ENCODE assay signal across 2 cellular contexts in genomic region chr1:236508593-236509027, GRCh38.
TF ChIP-seq lines count a peak whose summit lies in the region.

No MANE protein-coding gene starts in this region.

TF ChIP-seq in SK-N-SH, 30 proteins besides CTCF, POLR2A, EP300 and RAD21 (continued from another document):
- TF ChIP-seq ZBTB33 (IDR thresholded peaks at IDR 0.05; ENCODE audit: borderline replicate concordance, low read depth), result no peak
- no peak for TF ChIP-seq CHD2 (IDR thresholded peaks at IDR 0.05; ENCODE audit: low read length, partially characterized antibody)

TF ChIP-seq in GM12878, 131 proteins besides CTCF, POLR2A, EP300 and RAD21 (continued from another document and continues in another):
- TF ChIP-seq SKIL (IDR thresholded peaks at IDR 0.05; ENCODE audit: low read depth, poor library complexity, severe bottlenecking) (peak; percentile 39), CHD2 (IDR thresholded peaks at IDR 0.05; ENCODE audit: borderline replicate concordance, low read depth, low read length) (no peak), MLLT1 (IDR thresholded peaks at IDR 0.05) (no peak), CREB1 (IDR thresholded peaks at IDR 0.05; ENCODE audit: low read depth) (no peak), MTA3 (IDR thresholded peaks at IDR 0.05; ENCODE audit: borderline replicate concordance, low read length) (no peak; the same call in 1 of the 2 replicates), KAT2A (conservative IDR thresholded peaks at IDR 0.05; ENCODE audit: control insufficient read depth, low read depth, low read length) (no peak), IKZF1 (conservative IDR thresholded peaks at IDR 0.05) (0 out of 2 replicates have a peak, but pooled peaks have one; percentile 32), SUZ12 (IDR thresholded peaks at IDR 0.05; ENCODE audit: unreplicated experiment) (no peak), TCF3 (IDR thresholded peaks at IDR 0.05; ENCODE audit: borderline replicate concordance, insufficient read depth, low read depth, low read length) (no peak), CBX5 (IDR thresholded peaks at IDR 0.05; ENCODE audit: low read depth) (no peak), RUNX3 (IDR thresholded peaks at IDR 0.05; ENCODE audit: low read length) (peak; percentile 95), ATF2 (IDR thresholded peaks at IDR 0.05; ENCODE audit: low read length) (peak; percentile 36; the same call in 1 of the 2 replicates), LARP7 (IDR thresholded peaks at IDR 0.05) (no peak), CHD4 (IDR thresholded peaks at IDR 0.05) (no peak), NKRF (conservative IDR thresholded peaks at IDR 0.05) (no peak), MYB (IDR thresholded peaks at IDR 0.05; ENCODE audit: borderline replicate concordance, low read depth, low read length) (no peak), RAD51 (IDR thresholded peaks at IDR 0.05) (peak; percentile 88), ZNF24 (IDR thresholded peaks at IDR 0.05) (no peak), ZNF384 (IDR thresholded peaks at IDR 0.05; ENCODE audit: borderline replicate concordance, low read depth, low read length) (no peak), TCF7 (IDR thresholded peaks at IDR 0.05; ENCODE audit: borderline replicate concordance) (0 out of 2 replicates have a peak, but pooled peaks have one; percentile 11), HDAC2 (IDR thresholded peaks at IDR 0.05) (no peak), E2F4 (IDR thresholded peaks at IDR 0.05; ENCODE audit: low read depth, low read length) (no peak), STAT1 (conservative IDR thresholded peaks at IDR 0.05) (no peak), HSF1 (IDR thresholded peaks at IDR 0.05; ENCODE audit: low read depth, low read length) (no peak), PBX3 (IDR thresholded peaks at IDR 0.05; ENCODE audit: insufficient replicate concordance, low read depth, low read length) (no peak), GATAD2B (conservative IDR thresholded peaks at IDR 0.05; ENCODE audit: low read depth) (no peak), FOXM1 (IDR thresholded peaks at IDR 0.05; ENCODE audit: low read depth, low read length) (no peak), NR2F1 (conservative IDR thresholded peaks at IDR 0.05) (0 out of 2 replicates have a peak, but pooled peaks have one; percentile 18), MEF2A (IDR thresholded peaks at IDR 0.05; ENCODE audit: insufficient read depth, low read depth, low read length) (no peak), CEBPZ (IDR thresholded peaks at IDR 0.05; ENCODE audit: low read depth, low read length) (no peak), HDGF (IDR thresholded peaks at IDR 0.05) (no peak), ZNF207 (IDR thresholded peaks at IDR 0.05; ENCODE audit: borderline replicate concordance) (no peak), CBX3 (IDR thresholded peaks at IDR 0.05; ENCODE audit: borderline replicate concordance, low read depth) (no peak), CBFB (IDR thresholded peaks at IDR 0.05; ENCODE audit: low read depth) (0 out of 2 replicates have a peak, but pooled peaks have one; percentile 15), BRCA1 (IDR thresholded peaks at IDR 0.05; ENCODE audit: low read depth, low read length) (no peak), ATF7 (IDR thresholded peaks at IDR 0.05; ENCODE audit: low read depth) (peak; percentile 57; the same call in 1 of the 2 replicates), CUX1 (IDR thresholded peaks at IDR 0.05; ENCODE audit: insufficient replicate concordance, low read depth, low read length) (no peak), WRNIP1 (IDR thresholded peaks at IDR 0.05; ENCODE audit: borderline replicate concordance, low read depth, low read length) (no peak), SMAD1 (IDR thresholded peaks at IDR 0.05; ENCODE audit: low read depth, partially characterized antibody) (no peak), HCFC1 (IDR thresholded peaks at IDR 0.05; ENCODE audit: low read length) (no peak), JUND (IDR thresholded peaks at IDR 0.05; ENCODE audit: low read depth, low read length) (no peak), ZBED1 (IDR thresholded peaks at IDR 0.05; ENCODE audit: borderline replicate concordance) (no peak)
